ENCODE assay signal across 8 cellular contexts in genomic region chr1:186722711-186723309, GRCh38. TPM values are rescaled to one million over a fixed set of nuclear protein-coding genes. Genes with fewer than 3 reads are reported as not detected.
DNase-seq lines count a peak whose midpoint lies in the region; ATAC-seq, FAIRE-seq and TF ChIP-seq lines count a peak whose summit lies in the region.

No MANE protein-coding gene starts in this region.

- TF ChIP-seq EP300 in A549 (IDR thresholded peaks at IDR 0.05), result no peak
- no peak for TF ChIP-seq EP300 in H1 (IDR thresholded peaks at IDR 0.05; ENCODE audit: borderline replicate concordance in 1 of 2, low read depth in 2 of 2, low read length in 2 of 2)

- H4K20me1 ChIP-seq in H1 (replicated peaks in 1 of 2; ENCODE audit: control insufficient read depth in 1 of 2, insufficient read depth in 2 of 2, low read length in 2 of 2), result no peaks in the 10 kb centered on the region

- no peak overlapping the region for H3K4me2 ChIP-seq in A549
- no peak overlapping the region for H3K4me2 ChIP-seq in H1 (ENCODE audit: insufficient read depth in 1 of 2, low read depth in 2 of 2, low read length in 2 of 2)

- no peak overlapping the region for H3K18ac ChIP-seq in H1 (ENCODE audit: extremely low read depth, low read length)

- H4K8ac ChIP-seq in H1 (ENCODE audit: extremely low read depth, insufficient read depth, low read length), result no peak overlapping the region

- H3K79me2 ChIP-seq in H1 (ENCODE audit: control insufficient read depth in 1 of 2, insufficient read depth in 2 of 2, low read length in 2 of 2), result no peaks in the 10 kb centered on the region

- H3K4me1 ChIP-seq in A549 (peaks cover 2% of the 10 kb centered on the region; the same call in 2 of the 3 replicates), H1 (replicated peaks in 1 of 4; ENCODE audit: control insufficient read depth in 3 of 4, insufficient read depth in 4 of 4, low read length in 3 of 4) (no peaks in the 10 kb centered on the region)

- TF ChIP-seq CTCF in A549 (IDR thresholded peaks at IDR 0.05) (peak; percentile 40), H1 (IDR thresholded peaks at IDR 0.05; ENCODE audit: control extremely low read depth in 1 of 3, insufficient read depth in 1 of 3, low read depth in 1 of 3, low read length in 3 of 3) (peak in 2 of 3 experiments; percentile 15 to 68; a peak in 2 of 4 replicates), progenitor cell of endocrine pancreas (IDR thresholded peaks at IDR 0.05; ENCODE audit: unreplicated experiment) (peak; percentile 60)

- H3K4ac ChIP-seq in H1 (replicated peaks; ENCODE audit: insufficient read length, low read depth, low read length), result no peak overlapping the region

- no peak overlapping the region for H3K23ac ChIP-seq in H1 (ENCODE audit: insufficient read length)

- WGBS in A549 (ENCODE audit: missing lambda C conversion rate), result 55% methylated on average over 3 of the region's 3 CpGs
- 49% methylated on average over 3 of the region's 3 CpGs; no CpG with 5 or more reads in 1 of the 2 experiments for WGBS in H1 (ENCODE audit: extremely low coverage in 1 of 2, insufficient coverage in 1 of 2, insufficient read length in 1 of 2, insufficient replicate concordance in 2 of 2, low coverage in 1 of 2, low lambda C conversion rate in 2 of 2, missing lambda C conversion rate in 1 of 2), 2 experiments

- no peak overlapping the region for H2BK15ac ChIP-seq in H1 (ENCODE audit: low read length)

- H3K36me3 Mint-ChIP-seq in progenitor cell of endocrine pancreas (ENCODE audit: insufficient read depth), result peaks cover 1% of the 10 kb centered on the region

- H2BK12ac ChIP-seq in H1 (ENCODE audit: low read depth, low read length), result no peak overlapping the region

- no peak overlapping the region for H4K5ac ChIP-seq in H1 (ENCODE audit: insufficient read length, low read depth, low read length)

- peak; percentile 26 to 66 for DNase-seq in A549 (ENCODE audit: low read depth in 1 of 2, low spot score in 1 of 2)
- DNase-seq in GM04504 (ENCODE audit: low read depth), result peak; percentile 10
- DNase-seq in NCI-H82 treated with DMSO at 0.1 percent for 48 hours (lab: John Stamatoyannopoulos, UW; ENCODE audit: unreplicated experiment), result peak; percentile 18
- DNase-seq in H1 (ENCODE audit: low read depth in 1 of 2, low spot score in 2 of 2), result no peak
- DNase-seq in progenitor cell of endocrine pancreas (ENCODE audit: low spot score, unreplicated experiment), result no peak
- DNase-seq in NCI-H2227 treated with DMSO at 0.1 percent for 48 hours (lab: John Stamatoyannopoulos, UW), result no peak

- peak; percentile 24 to 48; a peak in 2 of 5 replicates for TF ChIP-seq RAD21 in A549 (conservative IDR thresholded peaks at IDR 0.05 in 1 of 2, IDR thresholded peaks at IDR 0.05 in 1 of 2)
- peak; percentile 44 to 51 for TF ChIP-seq RAD21 in H1 (IDR thresholded peaks at IDR 0.05 in 1 of 2, conservative IDR thresholded peaks at IDR 0.05 in 1 of 2; ENCODE audit: low read depth in 2 of 2, low read length in 2 of 2)

- no peaks in the 10 kb centered on the region for H3K27me3 ChIP-seq in H1 (replicated peaks in 1 of 4; ENCODE audit: control insufficient read depth in 3 of 4, extremely low read depth in 1 of 4, insufficient read depth in 3 of 4, low read length in 3 of 4)

- ATAC-seq in A549 (peak in 1 of 2 experiments; percentile 67; a peak in 2 of 6 replicates), HG02759 (IDR thresholded peaks at IDR 0.05; ENCODE audit: unreplicated experiment) (peak; percentile 80), GM18870 (IDR thresholded peaks at IDR 0.05; ENCODE audit: unreplicated experiment) (no peak)

- no peak overlapping the region for H4K91ac ChIP-seq in H1 (replicated peaks; ENCODE audit: insufficient read length, low read length)

- no peak for FAIRE-seq in A549 (lab: Jason Lieb, UNC)
- FAIRE-seq in H1 (lab: Jason Lieb, UNC), result no peak

- no peaks in the 10 kb centered on the region for H3K36me3 ChIP-seq in H1 (ENCODE audit: control insufficient read depth in 2 of 4, insufficient read depth in 4 of 4, low read length in 3 of 4)

- H3K27ac ChIP-seq in A549, result no peak overlapping the region
- H3K27ac ChIP-seq in H1 (ENCODE audit: low read depth, low read length), result no peak overlapping the region

- no peak overlapping the region for H3K27ac Mint-ChIP-seq in progenitor cell of endocrine pancreas

- H3K4me1 Mint-ChIP-seq in progenitor cell of endocrine pancreas (ENCODE audit: low read depth), result no peaks in the 10 kb centered on the region

- no peak overlapping the region for H3K4me3 ChIP-seq in A549
- no peak overlapping the region for H3K4me3 ChIP-seq in H1 (ENCODE audit: extremely low read depth in 1 of 4, insufficient read depth in 2 of 4, low read depth in 3 of 4, low read length in 4 of 4)

- TF ChIP-seq POLR2A in A549 (IDR thresholded peaks at IDR 0.05; ENCODE audit: low read length) (no peak), H1 (IDR thresholded peaks at IDR 0.05; ENCODE audit: control extremely low read depth in 1 of 2, low read depth in 2 of 2, low read length in 2 of 2) (no peak)

- H3K14ac ChIP-seq in H1 (ENCODE audit: insufficient read length), result no peak overlapping the region

- H3K56ac ChIP-seq in H1 (replicated peaks; ENCODE audit: insufficient read length, low read depth, low read length), result no peak overlapping the region

- peaks cover 21% of the 10 kb centered on the region; the same call in 2 of the 3 replicates for H3K9me3 ChIP-seq in A549
- no peaks in the 10 kb centered on the region for H3K9me3 ChIP-seq in H1 (ENCODE audit: insufficient read depth in 2 of 2, low read depth in 1 of 2, low read length in 1 of 2)

- no peak overlapping the region for H2AFZ ChIP-seq in H1 (ENCODE audit: low read length)

- H2AK5ac ChIP-seq in H1 (ENCODE audit: low read depth, low read length), result no peak overlapping the region

- no peak overlapping the region for H2BK120ac ChIP-seq in H1 (replicated peaks; ENCODE audit: low read depth, low read length)

- H3K79me1 ChIP-seq in H1 (ENCODE audit: low read depth, low read length), result no peaks in the 10 kb centered on the region

- H2BK20ac ChIP-seq in H1 (ENCODE audit: low read length), result no peak overlapping the region

- H3K9me3 Mint-ChIP-seq in progenitor cell of endocrine pancreas (ENCODE audit: low read depth), result peaks cover 16% of the 10 kb centered on the region

- H3K27me3 Mint-ChIP-seq in progenitor cell of endocrine pancreas, result no peaks in the 10 kb centered on the region

- POLR2A ChIA-PET in A549 (lab: Yijun Ruan, JAX) (no interaction called here), H1 (lab: Charles Lee; ENCODE audit: partially characterized antibody) (no interaction called here)

- CTCF ChIA-PET in A549 (lab: Yijun Ruan, JAX) (interaction anchor here (0.6 to 1.4 kb wide), 3 partner anchors 43 to 1205 kb away, joined by 3 read pairs; partner anchors contain the start of gene PTGS2), H1 (lab: Charles Lee; ENCODE audit: partially characterized antibody) (interaction anchor here (0.6 to 1.8 kb wide), 30 partner anchors 8 to 669 kb away, joined by 3 to 10 read pairs (median 3); no protein-coding TSS in a partner anchor)

- H3K4me3 Mint-ChIP-seq in progenitor cell of endocrine pancreas (ENCODE audit: low read depth), result no peak overlapping the region

- H3K9ac ChIP-seq in H1 (replicated peaks in 1 of 4; ENCODE audit: extremely low read depth in 1 of 4, low read depth in 3 of 4, low read length in 3 of 4), result no peak overlapping the region

- H2BK5ac ChIP-seq in H1 (ENCODE audit: low read depth, low read length), result no peak overlapping the region

- no peaks in the 10 kb centered on the region for H3K23me2 ChIP-seq in H1 (ENCODE audit: low read depth, low read length)

TF ChIP-seq in H1, 55 proteins besides CTCF, POLR2A, EP300 and RAD21 (continues in another document):
- TF ChIP-seq POLR2AphosphoS5 (IDR thresholded peaks at IDR 0.05; ENCODE audit: low read depth, low read length), result no peak
- no peak for TF ChIP-seq RNF2 (IDR thresholded peaks at IDR 0.05; ENCODE audit: borderline replicate concordance, low read depth, low read length, missing control alignments, poor library complexity, severe bottlenecking)
- TF ChIP-seq SIRT6 (IDR thresholded peaks at IDR 0.05; ENCODE audit: low read length), result no peak
- TF ChIP-seq YY1 (IDR thresholded peaks at IDR 0.05; ENCODE audit: low read depth, low read length), result no peak
- no peak for TF ChIP-seq JUN (IDR thresholded peaks at IDR 0.05; ENCODE audit: low read depth, low read length)
- no peak for TF ChIP-seq ZNF274 (IDR thresholded peaks at IDR 0.05; ENCODE audit: borderline replicate concordance, extremely low read depth, low read length)
- TF ChIP-seq E2F6 (IDR thresholded peaks at IDR 0.05), result no peak
- no peak for TF ChIP-seq KDM1A (IDR thresholded peaks at IDR 0.05; ENCODE audit: borderline replicate concordance, low read length)

RNA-seq across cellular contexts. Expression of gene PTGS2, which starts 42.6 kb away (rescaled TPM):
- polyA plus RNA-seq in A549 (2011; rRNA removed) (127 and 140 TPM in 2 replicates), A549 (2017; fragmentation: RNase III; extraction: RNeasy Plus Mini Kit Qiagen cat#74134 plus additional on column Dnase treatment) (6.9 to 12.3 TPM (median 8.2 TPM) in 3 replicates), H1 (2011; rRNA removed) (0.28 and 0.29 TPM in 2 replicates)
- 12.1 and 13.0 TPM in 2 replicates for polyA plus RNA-seq in A549 (2012; cell fraction: cytosol; rRNA removed)
- polyA plus RNA-seq in A549 (2012; cell fraction: nucleus; rRNA removed), result 33.8 and 37.1 TPM in 2 replicates
- polyA minus RNA-seq in A549 (2011; rRNA and poly(A)+ RNA removed), result 109 and 110 TPM in 2 replicates
- total RNA-seq in H1 (2021; fragmentation: NEBNext Ultra II Directional; extraction: Animal tissue kit (Norgen Biotek cat#: 25700)), result 0.23 and 0.35 TPM in 2 replicates
- 0.22 TPM for polyA plus RNA-seq in H1 (2011; cell fraction: cytosol; rRNA removed)
- polyA plus RNA-seq in H1 (2011; cell fraction: nucleus; rRNA removed), result 0.40 TPM
- polyA plus RNA-seq in H1 (2012, experiment 1 of 2), result 0.10 to 0.27 TPM (median 0.14 TPM) in 4 replicates
- not detected for polyA plus RNA-seq in H1 (2012, experiment 2 of 2)
- 0.39 TPM for polyA plus RNA-seq in H1 (2013, experiment 1 of 2)
- 0.35 TPM for polyA plus RNA-seq in H1 (2013, experiment 2 of 2)
- 0.16 and 0.63 TPM in 2 replicates for polyA minus RNA-seq in H1 (2011; rRNA and poly(A)+ RNA removed)
- not detected for polyA minus RNA-seq in H1 (2011; cell fraction: cytosol; rRNA and poly(A)+ RNA removed)
- polyA minus RNA-seq in H1 (2011; cell fraction: nucleus; rRNA and poly(A)+ RNA removed), result 0.40 TPM
- 0.38 TPM in 1 of 2 replicates, not detected in the other for total RNA-seq in progenitor cell of endocrine pancreas

Comparison
In these comparisons a context has a peak if more than half of its experiments do, and no peak if none do; other contexts are left out.
1. DNase-seq: peak in A549 (2 of 2), GM04504 (single experiment) and NCI-H82 treated with DMSO at 0.1 percent for 48 hours (single experiment); none in H1 (0 of 2), progenitor cell of endocrine pancreas (single experiment) and NCI-H2227 treated with DMSO at 0.1 percent for 48 hours (single experiment).
2. Of the 18 proteins assayed by ChIP-seq in both H1 and A549: peak only in H1: none; only in A549: none; in both: CTCF and RAD21; in neither: 16.
3. Peak in every context shown above with its lines, with median percentiles within 50 percentile points of each other: CTCF ChIP-seq.